ENCODE assay signal across 17 cellular contexts in the genomic region with DNA sequence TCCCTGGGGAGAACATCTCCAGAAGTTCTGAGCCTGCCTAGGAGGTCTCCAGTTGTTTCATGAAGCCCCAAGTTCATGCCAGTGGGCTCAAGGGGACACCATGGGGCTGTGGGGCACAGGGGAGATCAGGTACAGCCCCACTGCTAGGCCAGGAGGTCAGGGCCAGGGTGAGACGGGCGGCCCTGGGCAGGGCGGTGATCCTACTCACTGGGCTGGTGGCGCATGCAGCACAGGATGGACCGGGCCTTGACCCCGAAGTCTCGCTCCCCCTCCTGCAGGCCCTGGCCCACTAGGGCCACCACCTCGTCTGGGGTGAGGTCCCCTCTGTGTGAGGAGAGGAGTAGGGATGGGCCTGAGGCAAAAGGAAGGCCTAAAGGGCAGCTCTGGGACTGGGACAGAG.
"Had no signal": no experiment of that assay in that cellular context is flagged by ENCODE, and none has a peak within 500 bp of the region (broad histone marks: within the 10 kb centered on the region; RNA-seq: fewer than 3 reads in every experiment).

No MANE protein-coding gene starts in this region.

- H3K9me3 Mint-ChIP-seq: neural crest cell, type B pancreatic cell had no signal

- H3K27ac Mint-ChIP-seq: type B pancreatic cell had no signal

- ATAC-seq: gastrocnemius medialis, lower lobe of right lung, sciatic nerve had no signal

- DNase-seq: cortex of kidney; dorsolateral prefrontal cortex; effector memory CD4-positive, alpha-beta T cell; gastrocnemius medialis; left ventricle myocardium inferior; lower lobe of right lung; mesendoderm; naive B cell; spleen; stimulated activated CD4-positive, alpha-beta T cell treated with anti-CD3 and anti-CD28 coated beads, Interleukin-15, amount 100 ng/mL, for 24 hours; stimulated activated CD4-positive, alpha-beta T cell treated with anti-CD3 and anti-CD28 coated beads, Interleukin-1b, Interleukin-23, amount 100 ng/mL, for 48 hours; stimulated activated CD4-positive, alpha-beta T cell treated with anti-CD3 and anti-CD28 coated beads, Interleukin-4, amount 100 ng/mL, for 4 hours; stimulated activated naive CD4-positive, alpha-beta T cell treated with Interleukin-2 at 50 U/mL for 16 hours; thyroid gland had no signal

- H3K4me3 Mint-ChIP-seq: naive B cell, neural crest cell, type B pancreatic cell had no signal

- H3K27me3 Mint-ChIP-seq: naive B cell, type B pancreatic cell had no signal
